Comparison of ENCODE assay signal across 1 cellular context in the genomic region with DNA sequence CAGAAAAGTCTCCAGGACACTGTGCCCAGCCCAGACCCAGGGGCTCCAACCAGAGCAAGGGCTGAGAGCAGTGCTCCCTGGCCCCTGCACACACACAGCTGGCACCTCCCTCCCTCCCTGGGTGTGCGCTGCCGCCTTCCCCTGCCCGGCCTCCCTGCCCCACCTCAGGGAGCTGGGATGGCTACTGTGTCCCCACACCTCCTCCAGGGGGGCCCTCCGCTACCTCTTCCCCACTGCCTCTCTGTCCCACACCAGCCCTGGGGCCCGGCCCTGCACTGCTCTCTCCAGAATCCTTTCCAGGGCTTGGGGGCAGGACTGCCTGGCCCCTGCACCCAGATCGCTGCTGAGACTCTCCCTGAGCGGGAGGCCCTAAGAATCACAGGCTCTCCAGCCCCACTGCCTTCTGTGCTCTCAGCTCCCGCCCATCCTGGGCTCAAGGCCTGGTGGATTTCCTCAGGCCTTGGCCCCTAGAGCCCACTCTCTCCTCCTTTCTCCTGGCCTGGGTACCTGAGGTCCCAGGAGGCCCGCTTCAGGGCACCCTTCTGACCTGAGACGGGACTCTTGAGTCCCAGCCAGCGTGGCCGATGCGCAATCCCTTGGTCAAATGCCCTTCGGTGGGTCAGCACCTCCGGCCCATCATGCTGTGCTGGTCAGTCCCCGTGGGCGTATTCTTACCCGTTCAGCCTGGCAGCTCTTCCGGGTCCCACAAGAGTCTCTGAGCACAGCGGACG.
TF ChIP-seq lines count a peak whose summit lies in the region.

No MANE protein-coding gene starts in this region.

TF ChIP-seq in GM23338, 12 proteins besides CTCF, POLR2A, EP300 and RAD21 (continued from another document):
- TF ChIP-seq, protein P1, sequence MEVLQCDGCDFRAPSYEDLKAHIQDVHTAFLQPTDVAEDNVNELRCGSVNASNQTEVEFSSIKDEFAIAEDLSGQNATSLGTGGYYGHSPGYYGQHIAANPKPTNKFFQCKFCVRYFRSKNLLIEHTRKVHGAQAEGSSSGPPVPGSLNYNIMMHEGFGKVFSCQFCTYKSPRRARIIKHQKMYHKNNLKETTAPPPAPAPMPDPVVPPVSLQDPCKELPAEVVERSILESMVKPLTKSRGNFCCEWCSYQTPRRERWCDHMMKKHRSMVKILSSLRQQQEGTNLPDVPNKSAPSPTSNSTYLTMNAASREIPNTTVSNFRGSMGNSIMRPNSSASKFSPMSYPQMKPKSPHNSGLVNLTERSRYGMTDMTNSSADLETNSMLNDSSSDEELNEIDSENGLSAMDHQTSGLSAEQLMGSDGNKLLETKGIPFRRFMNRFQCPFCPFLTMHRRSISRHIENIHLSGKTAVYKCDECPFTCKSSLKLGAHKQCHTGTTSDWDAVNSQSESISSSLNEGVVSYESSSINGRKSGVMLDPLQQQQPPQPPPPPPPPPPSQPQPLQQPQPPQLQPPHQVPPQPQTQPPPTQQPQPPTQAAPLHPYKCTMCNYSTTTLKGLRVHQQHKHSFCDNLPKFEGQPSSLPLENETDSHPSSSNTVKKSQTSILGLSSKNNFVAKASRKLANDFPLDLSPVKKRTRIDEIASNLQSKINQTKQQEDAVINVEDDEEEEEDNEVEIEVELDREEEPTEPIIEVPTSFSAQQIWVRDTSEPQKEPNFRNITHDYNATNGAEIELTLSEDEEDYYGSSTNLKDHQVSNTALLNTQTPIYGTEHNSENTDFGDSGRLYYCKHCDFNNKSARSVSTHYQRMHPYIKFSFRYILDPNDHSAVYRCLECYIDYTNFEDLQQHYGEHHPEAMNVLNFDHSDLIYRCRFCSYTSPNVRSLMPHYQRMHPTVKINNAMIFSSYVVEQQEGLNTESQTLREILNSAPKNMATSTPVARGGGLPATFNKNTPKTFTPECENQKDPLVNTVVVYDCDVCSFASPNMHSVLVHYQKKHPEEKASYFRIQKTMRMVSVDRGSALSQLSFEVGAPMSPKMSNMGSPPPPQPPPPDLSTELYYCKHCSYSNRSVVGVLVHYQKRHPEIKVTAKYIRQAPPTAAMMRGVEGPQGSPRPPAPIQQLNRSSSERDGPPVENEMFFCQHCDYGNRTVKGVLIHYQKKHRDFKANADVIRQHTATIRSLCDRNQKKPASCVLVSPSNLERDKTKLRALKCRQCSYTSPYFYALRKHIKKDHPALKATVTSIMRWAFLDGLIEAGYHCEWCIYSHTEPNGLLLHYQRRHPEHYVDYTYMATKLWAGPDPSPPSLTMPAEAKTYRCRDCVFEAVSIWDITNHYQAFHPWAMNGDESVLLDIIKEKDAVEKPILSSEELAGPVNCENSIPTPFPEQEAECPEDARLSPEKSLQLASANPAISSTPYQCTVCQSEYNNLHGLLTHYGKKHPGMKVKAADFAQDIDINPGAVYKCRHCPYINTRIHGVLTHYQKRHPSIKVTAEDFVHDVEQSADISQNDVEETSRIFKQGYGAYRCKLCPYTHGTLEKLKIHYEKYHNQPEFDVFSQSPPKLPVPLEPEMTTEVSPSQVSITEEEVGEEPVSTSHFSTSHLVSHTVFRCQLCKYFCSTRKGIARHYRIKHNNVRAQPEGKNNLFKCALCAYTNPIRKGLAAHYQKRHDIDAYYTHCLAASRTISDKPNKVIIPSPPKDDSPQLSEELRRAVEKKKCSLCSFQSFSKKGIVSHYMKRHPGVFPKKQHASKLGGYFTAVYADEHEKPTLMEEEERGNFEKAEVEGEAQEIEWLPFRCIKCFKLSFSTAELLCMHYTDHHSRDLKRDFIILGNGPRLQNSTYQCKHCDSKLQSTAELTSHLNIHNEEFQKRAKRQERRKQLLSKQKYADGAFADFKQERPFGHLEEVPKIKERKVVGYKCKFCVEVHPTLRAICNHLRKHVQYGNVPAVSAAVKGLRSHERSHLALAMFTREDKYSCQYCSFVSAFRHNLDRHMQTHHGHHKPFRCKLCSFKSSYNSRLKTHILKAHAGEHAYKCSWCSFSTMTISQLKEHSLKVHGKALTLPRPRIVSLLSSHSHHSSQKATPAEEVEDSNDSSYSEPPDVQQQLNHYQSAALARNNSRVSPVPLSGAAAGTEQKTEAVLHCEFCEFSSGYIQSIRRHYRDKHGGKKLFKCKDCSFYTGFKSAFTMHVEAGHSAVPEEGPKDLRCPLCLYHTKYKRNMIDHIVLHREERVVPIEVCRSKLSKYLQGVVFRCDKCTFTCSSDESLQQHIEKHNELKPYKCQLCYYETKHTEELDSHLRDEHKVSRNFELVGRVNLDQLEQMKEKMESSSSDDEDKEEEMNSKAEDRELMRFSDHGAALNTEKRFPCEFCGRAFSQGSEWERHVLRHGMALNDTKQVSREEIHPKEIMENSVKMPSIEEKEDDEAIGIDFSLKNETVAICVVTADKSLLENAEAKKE (CRISPR knock-in tag; IDR thresholded peaks at IDR 0.05) = no peak
